Comparison of ENCODE assay signal across 21 cellular contexts in genomic region chr11:2942872-2943710, GRCh38. TPM values are rescaled to one million over a fixed set of nuclear protein-coding genes. Genes with fewer than 3 reads are reported as not detected.
DNase-seq lines count a peak whose midpoint lies in the region; ATAC-seq and TF ChIP-seq lines count a peak whose summit lies in the region.
"Had no signal": no experiment of that assay in that cellular context is flagged by ENCODE, and none has a peak within 500 bp of the region (broad histone marks: within the 10 kb centered on the region; RNA-seq: fewer than 3 reads in every experiment).

No MANE protein-coding gene starts in this region.

- peak overlapping the region; percentile 54 for H4K91ac ChIP-seq in mesenchymal stem cell (ENCODE audit: low read length)

- H3K79me1 ChIP-seq in mesenchymal stem cell (replicated peaks; ENCODE audit: low read length, poor library complexity, severe bottlenecking): peaks cover 27% of the 10 kb centered on the region

- H2BK120ac ChIP-seq in mesenchymal stem cell (ENCODE audit: low read depth, low read length): no peak overlapping the region

- H3K18ac ChIP-seq in mesenchymal stem cell (ENCODE audit: low read depth in 1 of 2, low read length in 2 of 2): peak overlapping the region in 1 of 2 experiments; percentile 11

- H3K4me2 ChIP-seq in mesenchymal stem cell (ENCODE audit: low read length, poor library complexity, severe bottlenecking): no peak overlapping the region

- CTCF ChIA-PET in CD8-positive, alpha-beta T cell (lab: Charles Lee): interaction anchor here (0.5 to 2.0 kb wide), 8 partner anchors 9 to 523 kb away, joined by 3 to 8 read pairs (median 4); no protein-coding TSS in a partner anchor
- CTCF ChIA-PET in activated CD8-positive, alpha-beta T cell treated with anti-CD3 and anti-CD28 coated beads for 36 hours (lab: Charles Lee): interaction anchor here (1.3 to 1.9 kb wide), 3 partner anchors 10 to 13 kb away, joined by 5 to 7 read pairs (median 5); partner anchors contain the start of gene PHLDA2

- intact Hi-C loops in CD8-positive, alpha-beta T cell (cut with DNase I, micrococcal nuclease): loop anchor here in 1 of 2 experiments (1.0 kb wide), 1 partner anchor 39 kb away; no protein-coding TSS in a partner anchor
- intact Hi-C loops in activated CD8-positive, alpha-beta T cell treated with anti-CD3 and anti-CD28 coated beads for 36 hours (cut with micrococcal nuclease): no loop called here

- no peak overlapping the region for H3K9ac ChIP-seq in mesenchymal stem cell (ENCODE audit: low read length)

- no peaks in the 10 kb centered on the region for H3K27me3 Mint-ChIP-seq in CD8-positive, alpha-beta T cell (ENCODE audit: low read depth)
- H3K27me3 Mint-ChIP-seq in activated CD8-positive, alpha-beta T cell treated with anti-CD3 and anti-CD28 coated beads for 36 hours: no peaks in the 10 kb centered on the region
- H3K27me3 Mint-ChIP-seq: naive B cell had no signal

- no peaks in the 10 kb centered on the region for H3K27me3 ChIP-seq in CD8-positive, alpha-beta T cell (ENCODE audit: insufficient read depth, low read length)
- no peaks in the 10 kb centered on the region for H3K27me3 ChIP-seq in mesenchymal stem cell (ENCODE audit: control insufficient read depth in 1 of 2, insufficient read depth in 1 of 2, low read length in 2 of 2)
- H3K27me3 ChIP-seq: pancreas, right atrium auricular region, upper lobe of left lung had no signal

- POLR2A ChIA-PET in CD8-positive, alpha-beta T cell (lab: Charles Lee): interaction anchor here (0.8 to 1.4 kb wide), 5 partner anchors 12 to 72 kb away, joined by 3 to 5 read pairs (median 3); partner anchors contain the start of gene NAP1L4
- POLR2A ChIA-PET in activated CD8-positive, alpha-beta T cell treated with anti-CD3 and anti-CD28 coated beads for 36 hours (lab: Charles Lee): interaction anchor here (0.9 to 5.7 kb wide), 9 partner anchors 8 to 114 kb away, joined by 3 to 39 read pairs (median 5); partner anchors contain the start of genes CARS1 and PHLDA2

- H2AK5ac ChIP-seq in mesenchymal stem cell (ENCODE audit: low read length, severe bottlenecking): no peak overlapping the region

- no peak overlapping the region for H3K14ac ChIP-seq in mesenchymal stem cell (ENCODE audit: low read length in 2 of 2)

- H4K8ac ChIP-seq in mesenchymal stem cell (ENCODE audit: low read length): peak overlapping the region; percentile 45

- peak overlapping the region; percentile 13 for H3K27ac Mint-ChIP-seq in CD8-positive, alpha-beta T cell
- H3K27ac Mint-ChIP-seq in activated CD8-positive, alpha-beta T cell treated with anti-CD3 and anti-CD28 coated beads for 36 hours: no peak overlapping the region
- H3K27ac Mint-ChIP-seq: activated T-helper 2 cell treated with anti-CD3 and anti-CD28 coated beads, Interferon-gamma antibody, Interleukin-2, Interleukin-4, amounts not matched to agents 10 μg/mL and 5 μg/mL and 100 μg/mL, durations not matched to agents 14 hours and 24 hours and 36 hours had no signal

- H3K4me3 Mint-ChIP-seq in CD8-positive, alpha-beta T cell: no peak overlapping the region
- no peak overlapping the region for H3K4me3 Mint-ChIP-seq in activated CD8-positive, alpha-beta T cell treated with anti-CD3 and anti-CD28 coated beads for 36 hours

- H3K4me1 ChIP-seq in CD8-positive, alpha-beta T cell (ENCODE audit: insufficient read depth, low read length): peaks cover 42% of the 10 kb centered on the region
- H3K4me1 ChIP-seq in mesenchymal stem cell (ENCODE audit: control insufficient read depth, insufficient read depth, low read depth, low read length): peaks cover 45% of the 10 kb centered on the region

- no peak for TF ChIP-seq CTCF in CD8-positive, alpha-beta T cell (IDR thresholded peaks at IDR 0.05)
- TF ChIP-seq CTCF in activated CD8-positive, alpha-beta T cell treated with anti-CD3 and anti-CD28 coated beads for 36 hours (IDR thresholded peaks at IDR 0.05): no peak

- 92% methylated on average over 15 of the region's 15 CpGs for WGBS in mesenchymal stem cell

- peak overlapping the region in 1 of 2 experiments; percentile 41 for H2BK12ac ChIP-seq in mesenchymal stem cell (ENCODE audit: low read length in 2 of 2)

- H3K4me3 ChIP-seq in CD8-positive, alpha-beta T cell (ENCODE audit: low read depth, low read length): no peak overlapping the region
- H3K4me3 ChIP-seq in mesenchymal stem cell (ENCODE audit: insufficient read depth in 1 of 2, low read depth in 1 of 2, low read length in 2 of 2): no peak overlapping the region
- H3K4me3 ChIP-seq: pancreas, right atrium auricular region, upper lobe of left lung had no signal

- H3K4me1 Mint-ChIP-seq in CD8-positive, alpha-beta T cell (ENCODE audit: low read depth): peaks cover 44% of the 10 kb centered on the region
- H3K4me1 Mint-ChIP-seq in activated CD8-positive, alpha-beta T cell treated with anti-CD3 and anti-CD28 coated beads for 36 hours (ENCODE audit: low read depth): peaks cover 47% of the 10 kb centered on the region

- H3K4ac ChIP-seq in mesenchymal stem cell (ENCODE audit: low read depth in 1 of 2, low read length in 2 of 2): peak overlapping the region in 1 of 2 experiments; percentile 10

- no peak overlapping the region for H2AFZ ChIP-seq in mesenchymal stem cell (ENCODE audit: low read depth, low read length)

- H2BK15ac ChIP-seq in mesenchymal stem cell (ENCODE audit: low read depth, poor library complexity, severe bottlenecking): no peak overlapping the region

- H3K27ac ChIP-seq in CD8-positive, alpha-beta T cell (ENCODE audit: low read depth, low read length): no peak overlapping the region
- H3K27ac ChIP-seq in mesenchymal stem cell (ENCODE audit: low read length, poor library complexity, severe bottlenecking) (no peak overlapping the region), substantia nigra (ENCODE audit: low read depth, low read length, poor library complexity, severe bottlenecking) (no peak overlapping the region)

- no peak overlapping the region for H2BK5ac ChIP-seq in mesenchymal stem cell (ENCODE audit: low read depth, low read length, poor library complexity, severe bottlenecking)

- no peaks in the 10 kb centered on the region for H3K9me3 ChIP-seq in CD8-positive, alpha-beta T cell (ENCODE audit: low read length)
- H3K9me3 ChIP-seq in mesenchymal stem cell (ENCODE audit: control insufficient read depth, low read length): peaks cover 5% of the 10 kb centered on the region
- H3K9me3 ChIP-seq: pancreas had no signal

- H3K36me3 ChIP-seq in CD8-positive, alpha-beta T cell (ENCODE audit: insufficient read depth, low read length): peaks cover 13% of the 10 kb centered on the region
- H3K36me3 ChIP-seq in mesenchymal stem cell (ENCODE audit: control insufficient read depth in 1 of 2, insufficient read depth in 2 of 2, low read depth in 1 of 2, low read length in 2 of 2): peaks cover 20 to 48% of the 10 kb centered on the region in 2 experiments

- H3K9me3 Mint-ChIP-seq in CD8-positive, alpha-beta T cell: peaks cover 5% of the 10 kb centered on the region
- peaks cover 15% of the 10 kb centered on the region for H3K9me3 Mint-ChIP-seq in activated CD8-positive, alpha-beta T cell treated with anti-CD3 and anti-CD28 coated beads for 36 hours

- ATAC-seq in CD8-positive, alpha-beta T cell: no peak
- ATAC-seq in activated CD8-positive, alpha-beta T cell treated with anti-CD3 and anti-CD28 coated beads for 36 hours: no peak
- no peak for ATAC-seq in GM18498 (IDR thresholded peaks at IDR 0.05; ENCODE audit: unreplicated experiment)

- peaks cover 35% of the 10 kb centered on the region for H3K36me3 Mint-ChIP-seq in CD8-positive, alpha-beta T cell
- peaks cover 30% of the 10 kb centered on the region for H3K36me3 Mint-ChIP-seq in activated CD8-positive, alpha-beta T cell treated with anti-CD3 and anti-CD28 coated beads for 36 hours (ENCODE audit: low read depth)

- DNase-seq in activated CD8-positive, alpha-beta memory T cell treated with anti-CD3 and anti-CD28 coated beads for 24 hours: peak; percentile 59
- DNase-seq in activated CD8-positive, alpha-beta memory T cell treated with anti-CD3 and anti-CD28 coated beads, Interleukin-2, amount 50 U/mL, for 48 hours: no peak
- DNase-seq in CD8-positive, alpha-beta T cell: no peak
- DNase-seq in activated CD8-positive, alpha-beta T cell treated with anti-CD3 and anti-CD28 coated beads for 36 hours: peak; percentile 3
- DNase-seq in mesenchymal stem cell (no peak), A172 (ENCODE audit: low spot score) (no peak), substantia nigra (lab: John Stamatoyannopoulos, UW) (no peak)
- DNase-seq: activated CD4-positive, alpha-beta T cell treated with anti-CD3 and anti-CD28 coated beads, Interleukin-2, amount 50 U/mL, for 48 hours; dermis blood vessel endothelial cell; Kasumi-1; left cardiac atrium; mesendoderm; naive B cell; NCI-H1694; stimulated activated CD4-positive, alpha-beta T cell treated with anti-CD3 and anti-CD28 coated beads, Interleukin-12 subunit alpha, Interleukin-12 subunit beta, amount 100 ng/mL, for 4 hours; T-helper 9 cell had no signal

- H3K23ac ChIP-seq in mesenchymal stem cell (ENCODE audit: low read length in 2 of 2): no peak overlapping the region

RNA-seq across cellular contexts. Expression of gene PHLDA2, which starts 13.9 kb away (rescaled TPM):
- total RNA-seq in CD8-positive, alpha-beta T cell: 1 to 10 TPM in 1 of 2 experiments, under 1 TPM in 1; 0.61 to 1.6 TPM
- total RNA-seq in activated CD8-positive, alpha-beta T cell treated with anti-CD3 and anti-CD28 coated beads for 36 hours: 1 to 10 TPM; 3.6 to 3.7 TPM
- 272 TPM for polyA plus RNA-seq in mesenchymal stem cell (2013, experiment 1 of 2)
- polyA plus RNA-seq in mesenchymal stem cell (2013, experiment 2 of 2): 276 TPM
- 30.8 and 34.4 TPM in 2 replicates for total RNA-seq in A172 (2014; rRNA removed; shearing (Covaris generic))

RNA-seq across cellular contexts. Expression of gene NAP1L4, which starts 49.0 kb away (rescaled TPM):
- total RNA-seq in CD8-positive, alpha-beta T cell: 100 to 1,000 TPM; 276 to 290 TPM
- total RNA-seq in activated CD8-positive, alpha-beta T cell treated with anti-CD3 and anti-CD28 coated beads for 36 hours: 100 to 1,000 TPM; 212 to 223 TPM
- polyA plus RNA-seq in mesenchymal stem cell (2013, experiment 1 of 2): 67.4 TPM
- 68.8 TPM for polyA plus RNA-seq in mesenchymal stem cell (2013, experiment 2 of 2)
- 149 and 162 TPM in 2 replicates for total RNA-seq in A172 (2014; rRNA removed; shearing (Covaris generic))

RNA-seq across cellular contexts. Expression of gene CDKN1C, which starts 57.5 kb away (rescaled TPM):
- total RNA-seq in CD8-positive, alpha-beta T cell: 1 to 10 TPM; 2.5 to 3.6 TPM
- total RNA-seq in activated CD8-positive, alpha-beta T cell treated with anti-CD3 and anti-CD28 coated beads for 36 hours: 1 to 10 TPM; 1.6 TPM
- polyA plus RNA-seq in mesenchymal stem cell (2013, experiment 1 of 2): 29.4 TPM
- 31.0 TPM for polyA plus RNA-seq in mesenchymal stem cell (2013, experiment 2 of 2)
- 32.5 and 40.5 TPM in 2 replicates for total RNA-seq in A172 (2014; rRNA removed; shearing (Covaris generic))

Comparison
In these comparisons a context has a peak if more than half of its experiments do, and no peak if none do; other contexts are left out.
1. DNase-seq: peak in activated CD8-positive, alpha-beta memory T cell treated with anti-CD3 and anti-CD28 coated beads for 24 hours (single experiment) and activated CD8-positive, alpha-beta T cell treated with anti-CD3 and anti-CD28 coated beads for 36 hours (single experiment); none in activated CD8-positive, alpha-beta memory T cell treated with anti-CD3 and anti-CD28 coated beads, Interleukin-2, amount 50 U/mL, for 48 hours (single experiment), CD8-positive, alpha-beta T cell (0 of 7), mesenchymal stem cell (single experiment), A172 (single experiment) and substantia nigra (0 of 49).